In genomic region chr12:52121848-52122838, GRCh38 we compare ENCODE assay signal across 9 cellular contexts. TPM values are rescaled to one million over a fixed set of nuclear protein-coding genes. Genes with fewer than 3 reads are reported as not detected.
DNase-seq lines count a peak whose midpoint lies in the region; ATAC-seq and TF ChIP-seq lines count a peak whose summit lies in the region.
"Had no signal": no experiment of that assay in that cellular context is flagged by ENCODE, and none has a peak within 500 bp of the region (broad histone marks: within the 10 kb centered on the region; RNA-seq: fewer than 3 reads in every experiment).

No MANE protein-coding gene starts in this region.

- H3K4me1 Mint-ChIP-seq in naive B cell, result peaks cover 25 to 35% (median 35%) of the 10 kb centered on the region in 3 donors

- H3K36me3 ChIP-seq in H7 (replicated peaks; ENCODE audit: control insufficient read depth, insufficient read depth, low read length), result no peaks in the 10 kb centered on the region
- H3K36me3 ChIP-seq: neutrophil had no signal

- ATAC-seq in naive B cell (ENCODE audit: low read depth in 2 of 2), result peak in 1 of 2 donors; percentile 9
- no peak for ATAC-seq in GM18502 (IDR thresholded peaks at IDR 0.05; ENCODE audit: poor library complexity, unreplicated experiment)

- no peaks in the 10 kb centered on the region for H3K9me3 Mint-ChIP-seq in naive B cell

- DNase-seq in AG08395 (ENCODE audit: low spot score) (peak; percentile 76), H7 (peak; percentile 92), NCI-H82 treated with DMSO at 0.1 percent for 48 hours (lab: John Stamatoyannopoulos, UW; ENCODE audit: unreplicated experiment) (peak; percentile 87), epithelial cell of proximal tubule (ENCODE audit: low read depth) (no peak), naive B cell (peak; percentile 56)
- peak; percentile 63 for DNase-seq in activated CD8-positive, alpha-beta memory T cell treated with anti-CD3 and anti-CD28 coated beads, Interleukin-2, amount 50 U/mL, for 4 hours
- DNase-seq in stimulated activated naive CD4-positive, alpha-beta T cell (lab: John Stamatoyannopoulos, UW), result peak in 5 of 6 experiments; percentile 34 to 53 (median 41)

- peak overlapping the region in 1 of 8 donors; percentile 29 for H3K4me3 Mint-ChIP-seq in naive B cell

- peak; percentile 78 for TF ChIP-seq CTCF in epithelial cell of proximal tubule (conservative IDR thresholded peaks at IDR 0.05; ENCODE audit: low read depth, low read length)

- H3K27me3 ChIP-seq in H7 (ENCODE audit: control insufficient read depth, insufficient read depth, low read length), result no peaks in the 10 kb centered on the region

- H3K27me3 Mint-ChIP-seq in naive B cell, result peaks cover 10 to 26% (median 12%) of the 10 kb centered on the region in 3 donors

- H3K27ac Mint-ChIP-seq in naive B cell, result peak overlapping the region in 5 of 6 donors; percentile 8 to 79 (median 47)

- no peaks in the 10 kb centered on the region for H3K36me3 Mint-ChIP-seq in naive B cell

- no peak overlapping the region for H3K4me3 ChIP-seq in H7 (ENCODE audit: insufficient read depth, low read depth, low read length)
- H3K4me3 ChIP-seq in epithelial cell of proximal tubule (ENCODE audit: low read depth, low read length), result no peak overlapping the region

RNA-seq across cellular contexts. Expression of gene SMIM41, which starts 42.6 kb away (rescaled TPM):
- total RNA-seq in H7 (2014; rRNA removed; shearing (Covaris generic)), result not detected in 2 replicates
- total RNA-seq in epithelial cell of proximal tubule, result not detected in 2 replicates
- not detected for polyA plus RNA-seq in naive B cell (ENCODE audit: low read depth in 6 of 6)

RNA-seq across cellular contexts. Expression of gene ATG101, which starts 52.4 kb away (rescaled TPM):
- total RNA-seq in H7 (2014; rRNA removed; shearing (Covaris generic)), result 67.3 and 75.7 TPM in 2 replicates
- total RNA-seq in epithelial cell of proximal tubule, result 66.2 and 71.3 TPM in 2 replicates
- polyA plus RNA-seq in naive B cell (ENCODE audit: low read depth in 6 of 6), result 10 to 100 TPM; 20.1 to 35.5 (median 24.4) TPM
